In the genomic region with DNA sequence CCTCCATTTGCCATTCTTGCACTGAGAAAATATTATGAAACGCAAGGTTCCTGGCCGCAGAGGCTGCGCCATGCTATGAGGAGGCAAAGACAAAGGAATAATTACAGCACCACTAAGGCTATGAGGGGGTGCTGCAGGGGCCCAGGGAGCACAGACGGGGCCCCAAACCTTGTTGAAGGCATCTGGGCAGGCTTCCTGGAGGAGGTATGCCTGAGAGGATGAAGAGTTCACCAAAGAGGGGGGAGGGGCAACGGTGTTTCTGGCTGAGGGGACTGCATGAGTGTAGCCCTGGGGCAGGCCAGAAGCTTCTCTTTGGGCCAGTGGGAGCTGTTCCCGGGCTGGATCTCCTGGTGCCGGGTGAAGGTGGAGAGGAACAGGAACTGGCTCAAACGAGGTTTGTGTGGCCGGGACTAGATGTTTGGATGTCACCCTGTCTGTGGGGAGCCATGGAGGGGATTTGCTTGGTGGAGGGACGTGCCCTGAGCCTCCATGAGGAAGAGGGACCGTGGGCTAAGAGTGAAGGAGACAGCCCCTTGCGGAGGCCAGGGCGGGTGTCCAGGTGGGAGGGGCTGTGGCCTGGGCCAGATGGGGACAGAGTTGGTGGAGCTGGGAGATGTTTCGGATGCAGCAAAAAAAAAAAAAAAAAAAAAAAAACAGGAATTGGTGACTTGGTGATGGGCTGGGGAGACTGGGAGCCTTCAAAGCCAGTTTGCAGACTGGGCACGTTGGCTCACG, we compare ENCODE assay signal across 23 cellular contexts. TPM values are rescaled to one million over a fixed set of nuclear protein-coding genes. Genes with fewer than 3 reads are reported as not detected.
"Had no signal": no experiment of that assay in that cellular context is flagged by ENCODE, and none has a peak within 500 bp of the region (broad histone marks: within the 10 kb centered on the region; RNA-seq: fewer than 3 reads in every experiment).

No MANE protein-coding gene starts in this region.

- H3K9me3 ChIP-seq: adrenal gland, body of pancreas, esophagus squamous epithelium, left ventricle myocardium inferior, prostate gland had no signal

- H3K4me3 Mint-ChIP-seq: activated CD4-positive, alpha-beta T cell treated with anti-CD3 and anti-CD28 coated beads, Interleukin-2, amount 10 ng/mL, durations not matched to agents 7 days and 5 days; natural killer cell treated with Interleukin-12 subunit alpha and Interleukin-12 subunit beta and Interleukin-15 and Interleukin-18, amount 100 ng/mL, for 72 hours; type B pancreatic cell had no signal

- H3K36me3 Mint-ChIP-seq: natural killer cell treated with Interleukin-12 subunit alpha and Interleukin-12 subunit beta and Interleukin-15 and Interleukin-18, amount 100 ng/mL, for 72 hours; type B pancreatic cell had no signal

- H3K36me3 ChIP-seq: adrenal gland, esophagus squamous epithelium, left ventricle myocardium inferior, prostate gland had no signal

- H3K27ac Mint-ChIP-seq: activated CD4-positive, alpha-beta T cell treated with anti-CD3 and anti-CD28 coated beads, Interleukin-2, amount 10 ng/mL, durations not matched to agents 7 days and 5 days; natural killer cell treated with Interleukin-12 subunit alpha and Interleukin-12 subunit beta and Interleukin-15 and Interleukin-18, amount 100 ng/mL, for 72 hours; type B pancreatic cell had no signal

- H3K9me3 Mint-ChIP-seq: activated CD4-positive, alpha-beta T cell treated with anti-CD3 and anti-CD28 coated beads, Interleukin-2, amount 10 ng/mL, durations not matched to agents 7 days and 5 days; natural killer cell treated with Interleukin-12 subunit alpha and Interleukin-12 subunit beta and Interleukin-15 and Interleukin-18, amount 100 ng/mL, for 72 hours; type B pancreatic cell had no signal

- DNase-seq: activated CD4-positive, alpha-beta T cell treated with anti-CD3 and anti-CD28 coated beads, Interleukin-2, amount 10 ng/mL, durations not matched to agents 7 days and 5 days; activated CD8-positive, alpha-beta memory T cell treated with anti-CD3 and anti-CD28 coated beads for 24 hours; activated naive CD4-positive, alpha-beta T cell; adrenal gland; body of pancreas; central memory CD4-positive, alpha-beta T cell; cortex of kidney; effector CD8-positive, alpha-beta T cell; esophagus squamous epithelium; foreskin fibroblast; hypothalamus; kidney; left ventricle myocardium inferior; mesendoderm; stimulated activated CD4-positive, alpha-beta T cell treated with anti-CD3 and anti-CD28 coated beads, Interleukin-4, amount 100 ng/mL, for 24 hours; stimulated activated naive CD4-positive, alpha-beta T cell treated with Interleukin-2 at 50 U/mL for 16 hours; SW 1271; T-helper 9 cell had no signal

- H3K27ac ChIP-seq: adrenal gland, body of pancreas, left ventricle myocardium inferior had no signal

- ATAC-seq: body of pancreas; natural killer cell treated with Interleukin-12 subunit alpha and Interleukin-12 subunit beta and Interleukin-15 and Interleukin-18, amount 100 ng/mL, for 72 hours had no signal

- H3K4me3 ChIP-seq: adrenal gland, body of pancreas, esophagus squamous epithelium, left ventricle myocardium inferior, prostate gland, skin epidermis had no signal

- H3K27me3 ChIP-seq: adrenal gland had no signal

- H3K4me1 ChIP-seq: prostate gland had no signal

RNA-seq across cellular contexts. Expression of a gene that starts 28.2 kb away (rescaled TPM):
- total RNA-seq: activated CD4-positive, alpha-beta T cell treated with anti-CD3 and anti-CD28 coated beads, Interleukin-2, amount 10 ng/mL, durations not matched to agents 7 days and 5 days; endothelial cell of umbilical vein; natural killer cell treated with Interleukin-12 subunit alpha and Interleukin-12 subunit beta and Interleukin-15 and Interleukin-18, amount 100 ng/mL, for 72 hours had no signal
- polyA plus RNA-seq: endothelial cell of umbilical vein had no signal

RNA-seq across cellular contexts. Expression of a gene that starts 59.2 kb away (rescaled TPM):
- total RNA-seq: natural killer cell treated with Interleukin-12 subunit alpha and Interleukin-12 subunit beta and Interleukin-15 and Interleukin-18, amount 100 ng/mL, for 72 hours had no signal
